ENCODE assay signal across 8 cellular contexts in genomic region chr17:67824735-67825626, GRCh38. TPM values are rescaled to one million over a fixed set of nuclear protein-coding genes. Genes with fewer than 3 reads are reported as not detected.
DNase-seq lines count a peak whose midpoint lies in the region; ATAC-seq and TF ChIP-seq lines count a peak whose summit lies in the region.

A gene with protein sequence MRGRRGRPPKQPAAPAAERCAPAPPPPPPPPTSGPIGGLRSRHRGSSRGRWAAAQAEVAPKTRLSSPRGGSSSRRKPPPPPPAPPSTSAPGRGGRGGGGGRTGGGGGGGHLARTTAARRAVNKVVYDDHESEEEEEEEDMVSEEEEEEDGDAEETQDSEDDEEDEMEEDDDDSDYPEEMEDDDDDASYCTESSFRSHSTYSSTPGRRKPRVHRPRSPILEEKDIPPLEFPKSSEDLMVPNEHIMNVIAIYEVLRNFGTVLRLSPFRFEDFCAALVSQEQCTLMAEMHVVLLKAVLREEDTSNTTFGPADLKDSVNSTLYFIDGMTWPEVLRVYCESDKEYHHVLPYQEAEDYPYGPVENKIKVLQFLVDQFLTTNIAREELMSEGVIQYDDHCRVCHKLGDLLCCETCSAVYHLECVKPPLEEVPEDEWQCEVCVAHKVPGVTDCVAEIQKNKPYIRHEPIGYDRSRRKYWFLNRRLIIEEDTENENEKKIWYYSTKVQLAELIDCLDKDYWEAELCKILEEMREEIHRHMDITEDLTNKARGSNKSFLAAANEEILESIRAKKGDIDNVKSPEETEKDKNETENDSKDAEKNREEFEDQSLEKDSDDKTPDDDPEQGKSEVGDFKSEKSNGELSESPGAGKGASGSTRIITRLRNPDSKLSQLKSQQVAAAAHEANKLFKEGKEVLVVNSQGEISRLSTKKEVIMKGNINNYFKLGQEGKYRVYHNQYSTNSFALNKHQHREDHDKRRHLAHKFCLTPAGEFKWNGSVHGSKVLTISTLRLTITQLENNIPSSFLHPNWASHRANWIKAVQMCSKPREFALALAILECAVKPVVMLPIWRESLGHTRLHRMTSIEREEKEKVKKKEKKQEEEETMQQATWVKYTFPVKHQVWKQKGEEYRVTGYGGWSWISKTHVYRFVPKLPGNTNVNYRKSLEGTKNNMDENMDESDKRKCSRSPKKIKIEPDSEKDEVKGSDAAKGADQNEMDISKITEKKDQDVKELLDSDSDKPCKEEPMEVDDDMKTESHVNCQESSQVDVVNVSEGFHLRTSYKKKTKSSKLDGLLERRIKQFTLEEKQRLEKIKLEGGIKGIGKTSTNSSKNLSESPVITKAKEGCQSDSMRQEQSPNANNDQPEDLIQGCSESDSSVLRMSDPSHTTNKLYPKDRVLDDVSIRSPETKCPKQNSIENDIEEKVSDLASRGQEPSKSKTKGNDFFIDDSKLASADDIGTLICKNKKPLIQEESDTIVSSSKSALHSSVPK (N-terminal part only) (plus strand): TSS chr17:67825503. CDS start chr17:67825725, 222 bp downstream.

- intact Hi-C loops in CD14-positive monocyte (cut with micrococcal nuclease) (loop anchor here (5.0 to 10.0 kb wide), 2 partner anchors 80 to 108 kb away; partner anchors contain the start of gene NOL11 (in 1 of the 2)), lower leg skin (cut with DNase I; ENCODE audit: low total_unique reads) (no loop called here)

- H3K4me1 Mint-ChIP-seq in CD14-positive monocyte: peaks cover 36% of the 10 kb centered on the region

- peak within 1 kb of the TSS; percentile 98 to 99 for H3K4me3 Mint-ChIP-seq in CD14-positive monocyte

- DNase-seq in CD14-positive monocyte (ENCODE audit: low spot score) (peak; percentile 90), NCI-H748 treated with DMSO at 0.1 percent for 48 hours (lab: John Stamatoyannopoulos, UW) (peak; percentile 84), dermis microvascular lymphatic vessel endothelial cell (ENCODE audit: low read depth in 2 of 2) (peak; percentile 71 to 91), lower leg skin (ENCODE audit: low spot score in 2 of 2) (peak; percentile 85 to 98)
- peak; percentile 82 to 87 for DNase-seq in activated CD4-positive, alpha-beta T cell treated with anti-CD3 and anti-CD28 coated beads, Interleukin-2, amount 50 U/mL, for 4 hours
- peak; percentile 84 to 87 for DNase-seq in stimulated activated CD4-positive, alpha-beta T cell treated with anti-CD3 and anti-CD28 coated beads, Interleukin-4, amount 100 ng/mL, for 48 hours (ENCODE audit: low read depth in 2 of 2)

- H3K9me3 Mint-ChIP-seq in CD14-positive monocyte: peaks cover 0 to 2% (median 0%) of the 10 kb centered on the region in 7 donors

- TF ChIP-seq CTCF in CD14-positive monocyte (IDR thresholded peaks at IDR 0.05) (peak; percentile 93), lower leg skin (IDR thresholded peaks at IDR 0.05) (peak in 1 of 3 donors; percentile 41)

- peaks cover 0 to 3% of the 10 kb centered on the region in 2 donors for H3K36me3 Mint-ChIP-seq in CD14-positive monocyte

- TF ChIP-seq POLR2A in lower leg skin (IDR thresholded peaks at IDR 0.05): peak in 1 of 2 donors; percentile 71

- WGBS in lower leg skin, 2 donors: 1% methylated on average over 35 to 50 of the region's 88 CpGs

- ATAC-seq in GM19351 (IDR thresholded peaks at IDR 0.05; ENCODE audit: unreplicated experiment) (peak; percentile 80), HG03521 (IDR thresholded peaks at IDR 0.05; ENCODE audit: unreplicated experiment) (peak; percentile 86)

- peak within 1 kb of the TSS; percentile 66 for H3K4me3 ChIP-seq in lower leg skin (ENCODE audit: low read depth, poor library complexity, severe bottlenecking)

- peak within 1 kb of the TSS; percentile 89 to 97 (median 93) for H3K27ac Mint-ChIP-seq in CD14-positive monocyte

- H3K27me3 Mint-ChIP-seq in CD14-positive monocyte (ENCODE audit: low read depth in 3 of 3): peaks cover 18 to 30% (median 26%) of the 10 kb centered on the region in 3 donors

RNA-seq across cellular contexts. Expression of the gene that starts here (rescaled TPM):
- 1 to 10 TPM; 1.9 to 4.5 TPM for polyA plus RNA-seq in CD14-positive monocyte
- total RNA-seq in dermis microvascular lymphatic vessel endothelial cell (19.9 and 33.0 TPM in 2 replicates), lower leg skin (10 to 100 TPM; 50.1 to 79.9 (median 69.4) TPM)

Comparison
In these comparisons a context has a peak if more than half of its experiments do, and no peak if none do; other contexts are left out.
1. Peak in every context shown above with its lines: DNase-seq, ATAC-seq and H3K4me3 ChIP-seq.